ENCODE assay signal across 2 cellular contexts in the genomic region with DNA sequence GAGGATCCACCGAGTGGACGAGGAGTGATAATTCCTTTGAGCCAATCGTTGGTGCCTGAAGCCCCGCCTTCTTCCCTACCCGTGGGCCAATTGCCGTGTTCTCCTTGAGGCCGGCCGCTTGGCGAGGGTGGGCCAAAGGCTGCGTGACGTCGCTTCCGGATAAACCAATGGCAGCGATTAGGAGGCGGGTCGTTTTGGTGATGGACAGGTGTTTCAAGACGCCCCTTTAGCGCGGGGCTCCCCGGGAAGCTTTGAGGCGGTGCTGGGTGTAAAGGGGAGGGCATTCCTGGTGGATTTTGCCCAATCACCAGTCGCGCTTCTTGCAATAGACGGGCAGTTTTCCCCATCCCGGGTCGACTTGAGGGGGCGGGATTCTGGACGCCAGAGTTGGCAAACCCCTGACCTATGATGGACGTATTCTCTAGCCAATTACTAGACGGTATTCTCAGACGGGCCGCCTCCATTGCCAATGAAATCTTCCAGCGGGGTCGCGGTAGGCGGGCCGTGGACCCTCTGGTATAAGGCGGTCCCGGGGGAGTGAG.
TF ChIP-seq lines count a peak whose summit lies in the region.

No MANE protein-coding gene starts in this region.

TF ChIP-seq in A549, 52 proteins besides CTCF, POLR2A, EP300 and RAD21 (continued from another document):
- TF ChIP-seq, protein P1, sequence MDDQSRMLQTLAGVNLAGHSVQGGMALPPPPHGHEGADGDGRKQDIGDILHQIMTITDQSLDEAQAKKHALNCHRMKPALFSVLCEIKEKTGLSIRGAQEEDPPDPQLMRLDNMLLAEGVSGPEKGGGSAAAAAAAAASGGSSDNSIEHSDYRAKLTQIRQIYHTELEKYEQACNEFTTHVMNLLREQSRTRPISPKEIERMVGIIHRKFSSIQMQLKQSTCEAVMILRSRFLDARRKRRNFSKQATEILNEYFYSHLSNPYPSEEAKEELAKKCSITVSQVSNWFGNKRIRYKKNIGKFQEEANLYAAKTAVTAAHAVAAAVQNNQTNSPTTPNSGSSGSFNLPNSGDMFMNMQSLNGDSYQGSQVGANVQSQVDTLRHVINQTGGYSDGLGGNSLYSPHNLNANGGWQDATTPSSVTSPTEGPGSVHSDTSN (IDR thresholded peaks at IDR 0.05) = peak; percentile 98

TF ChIP-seq in WTC11, 78 proteins besides CTCF, POLR2A, EP300 and RAD21 (continued from another document):
- TF ChIP-seq ZBTB43 (CRISPR knock-in tag; IDR thresholded peaks at IDR 0.05) (no peak), AFF4 (CRISPR knock-in tag; IDR thresholded peaks at IDR 0.05; ENCODE audit: borderline replicate concordance) (no peak), NFYB (CRISPR knock-in tag; conservative IDR thresholded peaks at IDR 0.05; ENCODE audit: low read depth) (peak; percentile 91), CBFB (CRISPR knock-in tag; IDR thresholded peaks at IDR 0.05; ENCODE audit: low read depth) (no peak), ZNF232 (CRISPR knock-in tag; IDR thresholded peaks at IDR 0.05) (no peak)
- TF ChIP-seq, protein P2, sequence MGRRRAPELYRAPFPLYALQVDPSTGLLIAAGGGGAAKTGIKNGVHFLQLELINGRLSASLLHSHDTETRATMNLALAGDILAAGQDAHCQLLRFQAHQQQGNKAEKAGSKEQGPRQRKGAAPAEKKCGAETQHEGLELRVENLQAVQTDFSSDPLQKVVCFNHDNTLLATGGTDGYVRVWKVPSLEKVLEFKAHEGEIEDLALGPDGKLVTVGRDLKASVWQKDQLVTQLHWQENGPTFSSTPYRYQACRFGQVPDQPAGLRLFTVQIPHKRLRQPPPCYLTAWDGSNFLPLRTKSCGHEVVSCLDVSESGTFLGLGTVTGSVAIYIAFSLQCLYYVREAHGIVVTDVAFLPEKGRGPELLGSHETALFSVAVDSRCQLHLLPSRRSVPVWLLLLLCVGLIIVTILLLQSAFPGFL (CRISPR knock-in tag; IDR thresholded peaks at IDR 0.05; ENCODE audit: borderline replicate concordance) = no peak
